ENCODE assay signal across 21 cellular contexts in genomic region chr14:76467843-76468242, GRCh38.
DNase-seq lines count a peak whose midpoint lies in the region; ATAC-seq and TF ChIP-seq lines count a peak whose summit lies in the region.
"Had no signal": no experiment of that assay in that cellular context is flagged by ENCODE, and none has a peak within 500 bp of the region (broad histone marks: within the 10 kb centered on the region; RNA-seq: fewer than 3 reads in every experiment).

No MANE protein-coding gene starts in this region.

- peak overlapping the region; percentile 88 for H3K27ac Mint-ChIP-seq in mesothelial cell of epicardium
- H3K27ac Mint-ChIP-seq in activated CD8-positive, alpha-beta memory T cell treated with anti-CD3 and anti-CD28 coated beads, Interleukin-2, amount 10 ng/mL, durations not matched to agents 7 days and 5 days = no peak overlapping the region
- H3K27ac Mint-ChIP-seq: CD4-positive, alpha-beta T cell had no signal

- no peak for ATAC-seq in activated CD8-positive, alpha-beta memory T cell treated with anti-CD3 and anti-CD28 coated beads, Interleukin-2, amount 10 ng/mL, durations not matched to agents 7 days and 5 days
- ATAC-seq in GM19035 (IDR thresholded peaks at IDR 0.05; ENCODE audit: unreplicated experiment) = no peak
- ATAC-seq: GM12878, K562 had no signal

- H3K4me3 ChIP-seq in BE2C (ENCODE audit: low read depth, low read length) = no peak overlapping the region
- H3K4me3 ChIP-seq: GM12878, K562, PC-9 had no signal

- CTCF ChIA-PET in activated CD8-positive, alpha-beta memory T cell treated with anti-CD3 and anti-CD28 coated beads, Interleukin-2, amount 10 ng/mL, durations not matched to agents 7 days and 5 days (lab: Charles Lee) = interaction anchor here (1.1 kb wide), 1 partner anchor 179 kb away, joined by 4 read pairs; no protein-coding TSS in a partner anchor

- no peaks in the 10 kb centered on the region for H3K9me3 Mint-ChIP-seq in mesothelial cell of epicardium
- no peaks in the 10 kb centered on the region for H3K9me3 Mint-ChIP-seq in activated CD8-positive, alpha-beta memory T cell treated with anti-CD3 and anti-CD28 coated beads, Interleukin-2, amount 10 ng/mL, durations not matched to agents 7 days and 5 days (ENCODE audit: low read depth)
- H3K9me3 Mint-ChIP-seq: CD4-positive, alpha-beta T cell had no signal

- no peaks in the 10 kb centered on the region for H3K9me3 ChIP-seq in BE2C
- H3K9me3 ChIP-seq: Caco-2 had no signal

- H3K4me1 ChIP-seq in BE2C = 0 out of 2 replicates have a peak, but pooled peaks cover 6% of the 10 kb centered on the region
- H3K4me1 ChIP-seq: Caco-2 had no signal

- H3K36me3 ChIP-seq in BE2C = no peaks in the 10 kb centered on the region

- peaks cover 35% of the 10 kb centered on the region for H3K4me1 Mint-ChIP-seq in mesothelial cell of epicardium
- no peaks in the 10 kb centered on the region for H3K4me1 Mint-ChIP-seq in activated CD8-positive, alpha-beta memory T cell treated with anti-CD3 and anti-CD28 coated beads, Interleukin-2, amount 10 ng/mL, durations not matched to agents 7 days and 5 days

- H3K4me3 Mint-ChIP-seq in mesothelial cell of epicardium = no peak overlapping the region
- no peak overlapping the region for H3K4me3 Mint-ChIP-seq in activated CD8-positive, alpha-beta memory T cell treated with anti-CD3 and anti-CD28 coated beads, Interleukin-2, amount 10 ng/mL, durations not matched to agents 7 days and 5 days
- H3K4me3 Mint-ChIP-seq: CD4-positive, alpha-beta T cell had no signal

- no peaks in the 10 kb centered on the region for H3K27me3 ChIP-seq in BE2C

- no peak for TF ChIP-seq CTCF in mesothelial cell of epicardium (IDR thresholded peaks at IDR 0.05; ENCODE audit: unreplicated experiment)
- no peak for TF ChIP-seq CTCF in BE2C (IDR thresholded peaks at IDR 0.05; ENCODE audit: low read depth, low read length)

- peaks cover 2% of the 10 kb centered on the region for H3K27me3 Mint-ChIP-seq in mesothelial cell of epicardium (ENCODE audit: low read depth)
- H3K27me3 Mint-ChIP-seq in activated CD8-positive, alpha-beta memory T cell treated with anti-CD3 and anti-CD28 coated beads, Interleukin-2, amount 10 ng/mL, durations not matched to agents 7 days and 5 days = peaks cover 16% of the 10 kb centered on the region

- no peaks in the 10 kb centered on the region for H3K36me3 Mint-ChIP-seq in mesothelial cell of epicardium
- H3K36me3 Mint-ChIP-seq in activated CD8-positive, alpha-beta memory T cell treated with anti-CD3 and anti-CD28 coated beads, Interleukin-2, amount 10 ng/mL, durations not matched to agents 7 days and 5 days = no peaks in the 10 kb centered on the region

- DNase-seq in NCI-H1436 (lab: John Stamatoyannopoulos, UW) (peak; percentile 31), NCI-H1436 treated with DMSO at 0.1 percent for 48 hours (lab: John Stamatoyannopoulos, UW) (no peak), NCI-H2171 (lab: John Stamatoyannopoulos, UW) (peak; percentile 93), mesothelial cell of epicardium (ENCODE audit: low spot score in 2 of 2, unreplicated experiment in 2 of 2) (no peak), BE2C (no peak)
- DNase-seq in activated naive CD4-positive, alpha-beta T cell treated with anti-CD3 and anti-CD28 coated beads, Interleukin-2, amount 50 U/mL, for 16 hours = no peak
- DNase-seq in activated CD8-positive, alpha-beta memory T cell treated with anti-CD3 and anti-CD28 coated beads, Interleukin-2, amount 10 ng/mL, durations not matched to agents 7 days and 5 days = no peak
- DNase-seq: 8988T; Caco-2; CD4-positive, alpha-beta T cell; DMS53; EL; NCI-H1105 treated with DMSO at 0.1 percent for 48 hours; NCI-H187 treated with DMSO at 0.1 percent for 48 hours; NCI-H2227 treated with DMSO at 0.1 percent for 48 hours; NCI-H510A treated with DMSO at 0.1 percent for 48 hours; NCI-H82; PC-9 had no signal

Comparison
In these comparisons a context has a peak if more than half of its experiments do, and no peak if none do; other contexts are left out.
1. DNase-seq: peak in NCI-H1436 (single experiment) and NCI-H2171 (single experiment); none in NCI-H1436 treated with DMSO at 0.1 percent for 48 hours (single experiment), mesothelial cell of epicardium (0 of 2), activated naive CD4-positive, alpha-beta T cell treated with anti-CD3 and anti-CD28 coated beads, Interleukin-2, amount 50 U/mL, for 16 hours (single experiment), activated CD8-positive, alpha-beta memory T cell treated with anti-CD3 and anti-CD28 coated beads, Interleukin-2, amount 10 ng/mL, durations not matched to agents 7 days and 5 days (single experiment) and BE2C (single experiment).